In the genomic region with DNA sequence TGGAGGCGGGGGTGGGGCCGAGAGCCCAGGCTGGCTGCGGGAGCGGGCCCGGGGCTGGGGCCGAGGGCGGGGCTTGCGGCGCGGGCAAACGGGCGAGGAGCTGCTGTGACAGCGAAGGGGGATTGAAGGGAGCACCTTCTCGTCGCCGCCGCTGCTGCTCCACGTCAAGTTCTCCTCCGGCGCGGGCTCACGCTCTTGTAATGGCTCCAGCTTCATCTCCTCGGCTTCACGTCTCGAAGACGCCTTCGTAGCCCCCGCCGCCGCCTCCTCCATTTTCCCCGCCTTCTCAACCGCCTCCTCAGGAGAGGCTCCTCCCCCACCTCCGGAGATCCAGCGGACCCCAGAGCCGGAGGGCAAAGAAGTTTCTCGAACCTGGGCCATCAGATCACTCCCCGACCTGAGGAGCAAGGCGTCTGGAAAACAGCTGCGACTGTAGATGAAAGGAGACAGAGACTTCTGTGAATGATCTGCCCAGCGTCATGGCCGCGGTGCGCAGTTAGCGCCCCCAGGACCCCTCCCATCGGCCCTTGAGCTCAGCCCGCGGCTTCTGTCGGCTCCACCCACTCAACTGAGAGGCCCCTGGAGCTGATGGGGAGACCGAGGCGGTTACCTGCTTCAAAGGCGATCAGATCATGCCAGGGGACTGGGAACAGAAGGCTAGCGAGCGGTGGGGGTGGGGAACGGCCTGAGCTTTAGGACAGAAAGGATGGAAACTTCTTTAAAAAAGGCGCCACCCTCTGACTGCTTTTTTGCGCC, we compare ENCODE assay signal across 8 cellular contexts. TPM values are rescaled to one million over a fixed set of nuclear protein-coding genes. Genes with fewer than 3 reads are reported as not detected.
DNase-seq lines count a peak whose midpoint lies in the region; ATAC-seq and TF ChIP-seq lines count a peak whose summit lies in the region.

No MANE protein-coding gene starts in this region.

- peaks cover 0 to 2% (median 0%) of the 10 kb centered on the region in 8 donors for H3K9me3 Mint-ChIP-seq in CD4-positive, alpha-beta memory T cell

- peak; percentile 15; the same call in 1 of the 2 replicates for TF ChIP-seq CTCF in SK-N-SH (IDR thresholded peaks at IDR 0.05)

- ATAC-seq in GM19463 (IDR thresholded peaks at IDR 0.05; ENCODE audit: unreplicated experiment) (peak; percentile 58), left cardiac atrium (peak; percentile 85 to 94)

- no peaks in the 10 kb centered on the region for H3K36me3 ChIP-seq in CD4-positive, alpha-beta memory T cell (ENCODE audit: insufficient read depth, low read length)
- H3K36me3 ChIP-seq in HUES48 (ENCODE audit: control insufficient read depth, insufficient read depth, low read length) (no peaks in the 10 kb centered on the region), SK-N-SH (replicated peaks in 1 of 2; ENCODE audit: control insufficient read depth in 1 of 2, insufficient read depth in 2 of 2, low read length in 1 of 2) (no peaks in the 10 kb centered on the region), rectal smooth muscle tissue (ENCODE audit: control insufficient read depth, insufficient read depth, low read length) (no peaks in the 10 kb centered on the region)

- POLR2A ChIA-PET in CD4-positive, alpha-beta memory T cell (lab: Charles Lee; ENCODE audit: partially characterized antibody): interaction anchor here (0.6 to 3.3 kb wide), 15 partner anchors 36 to 1805 kb away, joined by 3 to 50 read pairs (median 4); a partner anchor contains a TSS
- POLR2A ChIA-PET in SK-N-SH (lab: Yijun Ruan, JAX): interaction anchor here (1.2 to 1.6 kb wide), 2 partner anchors 37 to 228 kb away, joined by 3 to 6 read pairs; a partner anchor contains a TSS

- H3K4me3 Mint-ChIP-seq in CD4-positive, alpha-beta memory T cell: peak overlapping the region; percentile 93 to 97 (median 94)

- H3K27ac Mint-ChIP-seq in CD4-positive, alpha-beta memory T cell: peak overlapping the region; percentile 93 to 98 (median 95)

- no peaks in the 10 kb centered on the region for H3K79me2 ChIP-seq in SK-N-SH (ENCODE audit: insufficient read depth)

- H3K4me1 ChIP-seq in CD4-positive, alpha-beta memory T cell (ENCODE audit: insufficient read depth, low read length): peaks cover 10% of the 10 kb centered on the region
- H3K4me1 ChIP-seq in HUES48 (ENCODE audit: control insufficient read depth, insufficient read depth, low read length): no peaks in the 10 kb centered on the region
- no peaks in the 10 kb centered on the region; a peak in 1 of 4 replicates for H3K4me1 ChIP-seq in SK-N-SH (ENCODE audit: control insufficient read depth in 1 of 2, insufficient read depth in 2 of 2, low read depth in 1 of 2, low read length in 1 of 2)
- peaks cover 5% of the 10 kb centered on the region for H3K4me1 ChIP-seq in rectal smooth muscle tissue (ENCODE audit: control insufficient read depth, insufficient read depth, low read length)

- H3K27ac ChIP-seq in CD4-positive, alpha-beta memory T cell (ENCODE audit: low read depth, low read length): peak overlapping the region; percentile 83
- H3K27ac ChIP-seq in HUES48 (ENCODE audit: low read depth, low read length): peak overlapping the region; percentile 89
- peak overlapping the region; percentile 54 to 77; a peak in 3 of 4 replicates for H3K27ac ChIP-seq in SK-N-SH (ENCODE audit: low read depth in 2 of 2, low read length in 1 of 2)
- peak overlapping the region; percentile 84 for H3K27ac ChIP-seq in rectal smooth muscle tissue (ENCODE audit: low read depth, low read length)

- H3K36me3 Mint-ChIP-seq in CD4-positive, alpha-beta memory T cell: peaks cover 0 to 5% of the 10 kb centered on the region in 2 donors

- peak overlapping the region; percentile 90 for H3K4me2 ChIP-seq in SK-N-SH

- TF ChIP-seq EP300 in SK-N-SH (IDR thresholded peaks at IDR 0.05; ENCODE audit: borderline replicate concordance in 1 of 2, low read depth in 1 of 2, low read length in 1 of 2): no peak

- no peaks in the 10 kb centered on the region for H3K9me2 ChIP-seq in SK-N-SH

- H3K9ac ChIP-seq in HUES48 (ENCODE audit: low read depth, low read length) (peak overlapping the region; percentile 78), SK-N-SH (peak overlapping the region; percentile 67), rectal smooth muscle tissue (ENCODE audit: low read length) (peak overlapping the region; percentile 42)

- peak; percentile 66 to 74 (median 71) for DNase-seq in CD4-positive, alpha-beta memory T cell
- DNase-seq in SK-N-SH (peak; percentile 83), left cardiac atrium (peak; percentile 67), epidermal melanocyte (ENCODE audit: insufficient read length, low spot score) (no peak)
- peak; percentile 16 for DNase-seq in activated naive CD8-positive, alpha-beta T cell treated with anti-CD3 and anti-CD28 coated beads, Interleukin-2, amount 50 U/mL, for 16 hours (ENCODE audit: low read depth, low spot score)

- intact Hi-C loops in CD4-positive, alpha-beta memory T cell (cut with micrococcal nuclease): no loop called here
- intact Hi-C loops in left cardiac atrium (cut with DNase I): no loop called here

- H3K9me3 ChIP-seq in CD4-positive, alpha-beta memory T cell (ENCODE audit: control insufficient read depth in 1 of 2, low read length in 2 of 2): no peaks in the 10 kb centered on the region
- H3K9me3 ChIP-seq in HUES48 (ENCODE audit: control insufficient read depth, insufficient read depth, low read length): peaks cover 44% of the 10 kb centered on the region
- H3K9me3 ChIP-seq in SK-N-SH: no peaks in the 10 kb centered on the region

- H4K20me1 ChIP-seq in SK-N-SH (ENCODE audit: insufficient read depth): no peaks in the 10 kb centered on the region

- 12% methylated on average over 28 of the region's 56 CpGs for WGBS in SK-N-SH (ENCODE audit: low lambda C conversion rate)

- H3K27me3 ChIP-seq in CD4-positive, alpha-beta memory T cell (ENCODE audit: insufficient read depth, low read length): no peaks in the 10 kb centered on the region
- no peaks in the 10 kb centered on the region for H3K27me3 ChIP-seq in HUES48 (ENCODE audit: control insufficient read depth, insufficient read depth, low read length)
- no peaks in the 10 kb centered on the region; the same call in 1 of the 2 replicates for H3K27me3 ChIP-seq in SK-N-SH (ENCODE audit: insufficient read depth)
- H3K27me3 ChIP-seq in rectal smooth muscle tissue (ENCODE audit: control insufficient read depth, insufficient read depth, low read length): no peaks in the 10 kb centered on the region

- H3F3A ChIP-seq in SK-N-SH (replicated peaks; ENCODE audit: insufficient read depth): no peaks in the 10 kb centered on the region

- no peaks in the 10 kb centered on the region for H3K27me3 Mint-ChIP-seq in CD4-positive, alpha-beta memory T cell

- peak overlapping the region; percentile 89 for H2AFZ ChIP-seq in SK-N-SH (ENCODE audit: low read depth)

- H3K4me3 ChIP-seq in CD4-positive, alpha-beta memory T cell (ENCODE audit: low read length in 2 of 2): peak overlapping the region; percentile 52 to 86
- H3K4me3 ChIP-seq in HUES48 (ENCODE audit: low read depth, low read length): peak overlapping the region; percentile 83
- H3K4me3 ChIP-seq in SK-N-SH (ENCODE audit: low read depth in 2 of 2, low read length in 1 of 2): peak overlapping the region; percentile 63 to 73
- peak overlapping the region; percentile 85 for H3K4me3 ChIP-seq in rectal smooth muscle tissue (ENCODE audit: low read length)

- CTCF ChIA-PET in CD4-positive, alpha-beta memory T cell (lab: Charles Lee; ENCODE audit: partially characterized antibody): interaction anchor here (0.8 to 2.5 kb wide), 10 partner anchors 37 to 1275 kb away, joined by 3 to 16 read pairs (median 4); a partner anchor contains a TSS
- CTCF ChIA-PET in SK-N-SH (lab: Yijun Ruan, JAX): interaction anchor here (0.9 to 1.3 kb wide), 2 partner anchors 37 to 229 kb away, joined by 4 to 5 read pairs; a partner anchor contains a TSS

- H3K4me1 Mint-ChIP-seq in CD4-positive, alpha-beta memory T cell: peaks cover 4 to 18% (median 12%) of the 10 kb centered on the region in 4 donors

- TF ChIP-seq RAD21 in SK-N-SH (IDR thresholded peaks at IDR 0.05; ENCODE audit: low read length): no peak

TF ChIP-seq in SK-N-SH, 30 proteins besides CTCF, POLR2A, EP300 and RAD21 (continues in another document):
- TF ChIP-seq JUND (IDR thresholded peaks at IDR 0.05): no peak
- no peak for TF ChIP-seq RXRA (IDR thresholded peaks at IDR 0.05; ENCODE audit: borderline replicate concordance, low read depth)
- TF ChIP-seq MXI1 (IDR thresholded peaks at IDR 0.05; ENCODE audit: low read depth, low read length): no peak
- TF ChIP-seq EZH2phosphoT487 (IDR thresholded peaks at IDR 0.05; ENCODE audit: borderline replicate concordance, low read depth): no peak
- TF ChIP-seq NFIC (IDR thresholded peaks at IDR 0.05; ENCODE audit: borderline replicate concordance): no peak
- TF ChIP-seq YY1 (IDR thresholded peaks at IDR 0.05; ENCODE audit: low read depth): 0 out of 2 replicates have a peak, but pooled peaks have one; percentile 21
- no peak for TF ChIP-seq POLR2AphosphoS5 (IDR thresholded peaks at IDR 0.05; ENCODE audit: low read depth, low read length)
- no peak for TF ChIP-seq GABPA (IDR thresholded peaks at IDR 0.05; ENCODE audit: low read depth)
- 0 out of 2 replicates have a peak, but pooled peaks have one; percentile 3 for TF ChIP-seq SIN3A (IDR thresholded peaks at IDR 0.05; ENCODE audit: borderline replicate concordance, low read depth, low read length)
- TF ChIP-seq, protein P1, sequence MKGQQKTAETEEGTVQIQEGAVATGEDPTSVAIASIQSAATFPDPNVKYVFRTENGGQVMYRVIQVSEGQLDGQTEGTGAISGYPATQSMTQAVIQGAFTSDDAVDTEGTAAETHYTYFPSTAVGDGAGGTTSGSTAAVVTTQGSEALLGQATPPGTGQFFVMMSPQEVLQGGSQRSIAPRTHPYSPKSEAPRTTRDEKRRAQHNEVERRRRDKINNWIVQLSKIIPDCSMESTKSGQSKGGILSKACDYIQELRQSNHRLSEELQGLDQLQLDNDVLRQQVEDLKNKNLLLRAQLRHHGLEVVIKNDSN (IDR thresholded peaks at IDR 0.05; ENCODE audit: borderline replicate concordance, low read depth): no peak
- TF ChIP-seq TEAD4 (IDR thresholded peaks at IDR 0.05; ENCODE audit: borderline replicate concordance, insufficient read depth): no peak
- no peak for TF ChIP-seq CHD2 (IDR thresholded peaks at IDR 0.05; ENCODE audit: low read length, partially characterized antibody)
- TF ChIP-seq GATA2 (CRISPR knock-in tag; IDR thresholded peaks at IDR 0.05): no peak

RNA-seq across cellular contexts. Expression of a gene that starts 0.9 kb away (rescaled TPM):
- total RNA-seq in CD4-positive, alpha-beta memory T cell: 1 to 10 TPM; 2.7 to 3.0 TPM
- under 1 TPM in 1 of 2 donors, not detected in 1; 0.11 TPM for polyA plus RNA-seq in CD4-positive, alpha-beta memory T cell
- 0.36 and 0.70 TPM in 2 replicates for polyA plus RNA-seq in SK-N-SH (2012; rRNA removed)
- polyA plus RNA-seq in SK-N-SH (2012; cell fraction: cytosol; rRNA removed): 0.23 and 0.60 TPM in 2 replicates
- 0.42 and 0.81 TPM in 2 replicates for polyA plus RNA-seq in SK-N-SH (2012; cell fraction: nucleus; rRNA removed)
- total RNA-seq in left cardiac atrium: 1 to 10 TPM; 2.4 to 3.5 TPM

RNA-seq across cellular contexts. Expression of a gene that starts 36.8 kb away (rescaled TPM):
- total RNA-seq in CD4-positive, alpha-beta memory T cell: 10 to 100 TPM; 26.9 to 28.8 TPM
- 10 to 100 TPM; 47.5 to 47.7 TPM for polyA plus RNA-seq in CD4-positive, alpha-beta memory T cell
- polyA plus RNA-seq in SK-N-SH (2012; rRNA removed): 19.7 and 21.7 TPM in 2 replicates
- polyA plus RNA-seq in SK-N-SH (2012; cell fraction: cytosol; rRNA removed): 18.4 and 21.0 TPM in 2 replicates
- 12.8 and 13.3 TPM in 2 replicates for polyA plus RNA-seq in SK-N-SH (2012; cell fraction: nucleus; rRNA removed)
- 10 to 100 TPM; 18.8 to 25.6 TPM for total RNA-seq in left cardiac atrium
